In genomic region chr15:63008333-63009049, GRCh38 we compare ENCODE assay signal across 1 cellular context.
A peak's percentile ranks its signal among the peaks of the same experiment; 100 is the strongest.
TF ChIP-seq lines count a peak whose summit lies in the region.

No MANE protein-coding gene starts in this region.

TF ChIP-seq in HepG2, 621 proteins besides CTCF, POLR2A, EP300 and RAD21:
- TF ChIP-seq ZNF629 (CRISPR knock-in tag; conservative IDR thresholded peaks at IDR 0.05) (peak; percentile 72), MAX (IDR thresholded peaks at IDR 0.05) (no peak), RFX3 (CRISPR knock-in tag; IDR thresholded peaks at IDR 0.05) (no peak)
TF ChIP-seq in HepG2: peak in this region for 1.
